9 cellular contexts compared by ENCODE assay signal in genomic region chr10:4826788-4827324, GRCh38. TPM values are rescaled to one million over a fixed set of nuclear protein-coding genes. Genes with fewer than 3 reads are reported as not detected.
DNase-seq lines count a peak whose midpoint lies in the region; ATAC-seq and TF ChIP-seq lines count a peak whose summit lies in the region.
"Had no signal": no experiment of that assay in that cellular context is flagged by ENCODE, and none has a peak within 500 bp of the region (broad histone marks: within the 10 kb centered on the region; RNA-seq: fewer than 3 reads in every experiment).

No MANE protein-coding gene starts in this region.

- intact Hi-C loops in Caco-2 (cut with micrococcal nuclease; ENCODE audit: unreplicated experiment) = loop anchor here (1.0 to 10.0 kb wide), 3 partner anchors 12 to 798 kb away; no protein-coding TSS in a partner anchor
- intact Hi-C loops in prostate gland (cut with DNase I) = loop anchor here (10.0 kb wide), 1 partner anchor 608 kb away; no protein-coding TSS in a partner anchor

- peaks cover 3% of the 10 kb centered on the region; the same call in 1 of the 2 replicates for H3K36me3 ChIP-seq in Caco-2 (ENCODE audit: control insufficient read depth, insufficient read depth, low read length)
- no peaks in the 10 kb centered on the region for H3K36me3 ChIP-seq in fibroblast of lung (ENCODE audit: control insufficient read depth, insufficient read depth, low read length)
- H3K36me3 ChIP-seq in prostate gland = no peaks in the 10 kb centered on the region

- H3K79me2 ChIP-seq in fibroblast of lung (ENCODE audit: control insufficient read depth, insufficient read depth, low read length) = no peaks in the 10 kb centered on the region

- H3K9ac ChIP-seq in fibroblast of lung (ENCODE audit: insufficient read depth, low read length) = peak overlapping the region; percentile 83
- H3K9ac ChIP-seq: KMS-11 had no signal

- peaks cover 19% of the 10 kb centered on the region for H3K4me1 ChIP-seq in Caco-2
- H3K4me1 ChIP-seq in fibroblast of lung (ENCODE audit: control insufficient read depth, extremely low read depth, insufficient read depth, low read length) = no peaks in the 10 kb centered on the region
- H3K4me1 ChIP-seq in prostate gland (replicated peaks) = no peaks in the 10 kb centered on the region

- H2AFZ ChIP-seq in fibroblast of lung (ENCODE audit: low read length) = peak overlapping the region; percentile 33

- H3K36me3 Mint-ChIP-seq in Caco-2 (ENCODE audit: insufficient read depth, unreplicated experiment) (peaks cover 30% of the 10 kb centered on the region), T-helper 17 cell (ENCODE audit: low read depth) (peaks cover 9% of the 10 kb centered on the region)

- peaks cover 4% of the 10 kb centered on the region for H3K27me3 Mint-ChIP-seq in Caco-2 (ENCODE audit: insufficient read depth, unreplicated experiment)
- peaks cover 44% of the 10 kb centered on the region for H3K27me3 Mint-ChIP-seq in T-helper 17 cell

- CTCF ChIA-PET in Caco-2 (lab: Charles Lee) = interaction anchor here (0.7 to 4.3 kb wide), 8 partner anchors 12 to 1087 kb away, joined by 3 to 52 read pairs (median 6); no protein-coding TSS in a partner anchor

- H3K27ac Mint-ChIP-seq in Caco-2 (ENCODE audit: unreplicated experiment) (peak overlapping the region; percentile 94), T-helper 17 cell (peak overlapping the region; percentile 57)

- H3K9me3 ChIP-seq in Caco-2 (no peaks in the 10 kb centered on the region), T-helper 17 cell (ENCODE audit: control insufficient read depth, low read length, poor library complexity, severe bottlenecking) (no peaks in the 10 kb centered on the region), fibroblast of lung (ENCODE audit: control insufficient read depth, insufficient read depth, low read depth, low read length) (no peaks in the 10 kb centered on the region), prostate gland (no peaks in the 10 kb centered on the region)

- peak overlapping the region; percentile 34 for H3K4me2 ChIP-seq in fibroblast of lung (ENCODE audit: extremely low read depth, insufficient read depth, low read length)
- H3K4me2 ChIP-seq: KMS-11 had no signal

- H3K27me3 ChIP-seq in Caco-2 (replicated peaks; ENCODE audit: control insufficient read depth, insufficient read depth, low read length) (no peaks in the 10 kb centered on the region), fibroblast of lung (ENCODE audit: control insufficient read depth, insufficient read depth, low read length) (no peaks in the 10 kb centered on the region), prostate gland (replicated peaks; ENCODE audit: insufficient read depth) (peaks cover 2% of the 10 kb centered on the region)

- no peak for ATAC-seq in T-helper 17 cell
- no peak for ATAC-seq in HG02678 (IDR thresholded peaks at IDR 0.05; ENCODE audit: unreplicated experiment)

- no peaks in the 10 kb centered on the region for H3K9me3 Mint-ChIP-seq in Caco-2 (ENCODE audit: unreplicated experiment)

- peak overlapping the region; percentile 98 for H3K4me3 Mint-ChIP-seq in Caco-2 (ENCODE audit: unreplicated experiment)
- H3K4me3 Mint-ChIP-seq in T-helper 17 cell = peak overlapping the region; percentile 82

- WGBS in prostate gland = 45% methylated on average over 13 of the region's 13 CpGs

- peak in 1 of 2 experiments; percentile 56 for DNase-seq in Caco-2
- DNase-seq in T-helper 17 cell = no peak
- DNase-seq in fibroblast of lung (ENCODE audit: low read depth in 2 of 2) = no peak
- DNase-seq in prostate gland (ENCODE audit: low spot score) = no peak
- DNase-seq in A172 (ENCODE audit: low spot score) = no peak
- DNase-seq in dermis blood vessel endothelial cell = no peak
- no peak for DNase-seq in central memory CD4-positive, alpha-beta T cell

- H3K27ac ChIP-seq in fibroblast of lung (ENCODE audit: insufficient read depth, low read length) = peak overlapping the region; percentile 85
- peak overlapping the region; percentile 73 to 74 for H3K27ac ChIP-seq in prostate gland
- H3K27ac ChIP-seq: KMS-11 had no signal

- TSS peak; percentile 45 for BruUV-seq in Caco-2 (replicated peaks; lab: Mats Ljungman, UMichigan)

- no peaks in the 10 kb centered on the region for H4K20me1 ChIP-seq in fibroblast of lung (ENCODE audit: control insufficient read depth, extremely low read depth, insufficient read depth, low read length)

- H3K4me1 Mint-ChIP-seq in Caco-2 (ENCODE audit: low read depth, unreplicated experiment) (peaks cover 12% of the 10 kb centered on the region), T-helper 17 cell (peaks cover 16% of the 10 kb centered on the region)

- POLR2A ChIA-PET in Caco-2 (lab: Charles Lee) = interaction anchor here (0.7 to 1.4 kb wide), 3 partner anchors 13 to 23 kb away, joined by 3 to 10 read pairs (median 4); no protein-coding TSS in a partner anchor

- H3K4me3 ChIP-seq in Caco-2 (ENCODE audit: low read depth, low read length) = peak overlapping the region; percentile 56
- peak overlapping the region; percentile 40 to 63 (median 50) for H3K4me3 ChIP-seq in fibroblast of lung (replicated peaks in 1 of 4; ENCODE audit: control extremely low read depth in 1 of 4, insufficient read depth in 1 of 4, low read depth in 3 of 4, low read length in 4 of 4)
- H3K4me3 ChIP-seq in prostate gland = peak overlapping the region; percentile 38 to 43

- TF ChIP-seq POLR2A in prostate gland (IDR thresholded peaks at IDR 0.05) = no peak

- no peak for TF ChIP-seq CTCF in Caco-2 (IDR thresholded peaks at IDR 0.05; ENCODE audit: insufficient read depth in 1 of 2, low read depth in 1 of 2, low read length in 1 of 2, severe bottlenecking in 1 of 2, unreplicated experiment in 1 of 2)
- TF ChIP-seq CTCF in fibroblast of lung (conservative IDR thresholded peaks at IDR 0.05 in 1 of 2, IDR thresholded peaks at IDR 0.05 in 1 of 2; ENCODE audit: low read depth in 1 of 2, low read length in 2 of 2) = no peak
- TF ChIP-seq CTCF in prostate gland (IDR thresholded peaks at IDR 0.05) = no peak

RNA-seq across cellular contexts. Expression of gene AKR1E2, which starts 0.8 kb away (rescaled TPM):
- 68.3 and 68.5 TPM in 2 replicates for total RNA-seq in Caco-2 (2022)
- 1 to 10 TPM; 4.3 to 6.8 TPM for total RNA-seq in T-helper 17 cell
- 5.6 and 11.7 TPM in 2 replicates for total RNA-seq in fibroblast of lung
- 2.2 and 2.3 TPM in 2 replicates for polyA plus RNA-seq in fibroblast of lung
- polyA plus RNA-seq in fibroblast of lung (2012) = 1.5 and 2.3 TPM in 2 replicates
- 20.2 TPM in 1 of 2 replicates, not detected in the other for polyA minus RNA-seq in fibroblast of lung (ENCODE audit: low replicate concordance)
- 10 to 100 TPM in 1 of 2 donors, 1 to 10 TPM in 1; 1.8 to 16.2 TPM for total RNA-seq in prostate gland
- total RNA-seq in A172 (2014; rRNA removed; shearing (Covaris generic)) = not detected in 2 replicates
- total RNA-seq in dermis blood vessel endothelial cell = 9.6 and 85.6 TPM in 2 replicates
